ENCODE assay signal across 8 cellular contexts in genomic region chr11:7278314-7278917, GRCh38. TPM values are rescaled to one million over a fixed set of nuclear protein-coding genes. Genes with fewer than 3 reads are reported as not detected.
DNase-seq lines count a peak whose midpoint lies in the region; ATAC-seq, FAIRE-seq and TF ChIP-seq lines count a peak whose summit lies in the region.

No MANE protein-coding gene starts in this region.

- DNase-seq in DND-41 (peak; percentile 29), NB4 (ENCODE audit: low read depth) (peak; percentile 36), endothelial cell of umbilical vein (ENCODE audit: low read depth, low spot score) (peak; percentile 42), psoas muscle (no peak), NCI-H2171 treated with DMSO at 0.1 percent for 48 hours (lab: John Stamatoyannopoulos, UW) (no peak), cerebellar cortex (ENCODE audit: low spot score) (no peak), NK-92 (lab: John Stamatoyannopoulos, UW; ENCODE audit: unreplicated experiment) (no peak)

- H3K9me1 ChIP-seq in endothelial cell of umbilical vein (replicated peaks; ENCODE audit: control insufficient read depth, extremely low read depth, insufficient read depth, low read length), result no peaks in the 10 kb centered on the region

- no peak overlapping the region for H3K27ac ChIP-seq in DND-41 (ENCODE audit: low read length)
- H3K27ac ChIP-seq in endothelial cell of umbilical vein (ENCODE audit: insufficient read depth, low read depth, low read length), result no peak overlapping the region
- no peak overlapping the region for H3K27ac ChIP-seq in psoas muscle

- H4K20me1 ChIP-seq in DND-41 (ENCODE audit: insufficient read depth, low read length) (no peaks in the 10 kb centered on the region), endothelial cell of umbilical vein (replicated peaks; ENCODE audit: control insufficient read depth, extremely low read depth, insufficient read depth, low read length) (no peaks in the 10 kb centered on the region)

- ATAC-seq in DND-41 (ENCODE audit: insufficient read depth, low read depth), result peak; percentile 76
- peak; percentile 53 for ATAC-seq in GM21423 (IDR thresholded peaks at IDR 0.05; ENCODE audit: unreplicated experiment)
- ATAC-seq in psoas muscle, result no peak

- CTCF ChIA-PET in endothelial cell of umbilical vein (lab: Charles Lee), result interaction anchor here (0.6 to 3.8 kb wide), 32 partner anchors 9 to 597 kb away, joined by 3 to 61 read pairs (median 4); partner anchors contain the start of genes SYT9 and ZNF215

- peak; percentile 31 for FAIRE-seq in endothelial cell of umbilical vein (lab: Jason Lieb, UNC)

- no peaks in the 10 kb centered on the region for H3K79me2 ChIP-seq in DND-41 (ENCODE audit: insufficient read depth, low read length)
- H3K79me2 ChIP-seq in endothelial cell of umbilical vein (ENCODE audit: control insufficient read depth, insufficient read depth, low read length), result no peaks in the 10 kb centered on the region

- no peak overlapping the region for H2AFZ ChIP-seq in DND-41 (ENCODE audit: low read depth, low read length)
- no peak overlapping the region for H2AFZ ChIP-seq in endothelial cell of umbilical vein (ENCODE audit: low read depth, low read length)

- H3K9ac ChIP-seq in DND-41 (ENCODE audit: low read depth, low read length) (no peak overlapping the region), endothelial cell of umbilical vein (replicated peaks; ENCODE audit: extremely low read depth, insufficient read depth, low read length) (no peak overlapping the region)

- H3K4me1 ChIP-seq in DND-41 (ENCODE audit: insufficient read depth, low read length) (no peaks in the 10 kb centered on the region), endothelial cell of umbilical vein (ENCODE audit: control insufficient read depth, extremely low read depth, insufficient read depth, low read length) (no peaks in the 10 kb centered on the region), psoas muscle (no peaks in the 10 kb centered on the region)

- intact Hi-C loops in endothelial cell of umbilical vein (cut with micrococcal nuclease) (loop anchor here (1.0 to 2.0 kb wide), 3 partner anchors 134 to 466 kb away; no protein-coding TSS in a partner anchor), psoas muscle (cut with DNase I) (no loop called here)

- H3K9me3 ChIP-seq in DND-41 (ENCODE audit: insufficient read depth, low read length, severe bottlenecking), result no peaks in the 10 kb centered on the region
- no peaks in the 10 kb centered on the region for H3K9me3 ChIP-seq in endothelial cell of umbilical vein (replicated peaks; ENCODE audit: control insufficient read depth, insufficient read depth, low read length)
- no peaks in the 10 kb centered on the region for H3K9me3 ChIP-seq in psoas muscle

- H3K4me3 ChIP-seq in DND-41 (ENCODE audit: low read depth in 1 of 2, low read length in 2 of 2), result no peak overlapping the region
- H3K4me3 ChIP-seq in NB4 (ENCODE audit: low read depth, low read length), result no peak overlapping the region
- H3K4me3 ChIP-seq in endothelial cell of umbilical vein (replicated peaks in 1 of 3; ENCODE audit: insufficient read depth in 1 of 3, low read depth in 1 of 3, low read length in 3 of 3), result no peak overlapping the region
- H3K4me3 ChIP-seq in psoas muscle, result no peak overlapping the region

- dilution Hi-C loops in endothelial cell of umbilical vein (cut with MboI; ENCODE audit: extremely low pct_ligation_motif_present, low sequenced_read_pairs), result no loop called here

- H3K4me2 ChIP-seq in DND-41 (ENCODE audit: insufficient read depth, low read length), result no peak overlapping the region
- no peak overlapping the region for H3K4me2 ChIP-seq in endothelial cell of umbilical vein (ENCODE audit: insufficient read depth, low read length)

- H3K27me3 ChIP-seq in DND-41 (ENCODE audit: insufficient read depth, low read length, poor library complexity) (peaks cover 3% of the 10 kb centered on the region), endothelial cell of umbilical vein (ENCODE audit: control insufficient read depth in 2 of 2, insufficient read depth in 2 of 2, low read length in 2 of 2) (no peaks in the 10 kb centered on the region), psoas muscle (ENCODE audit: insufficient read depth in 3 of 3, low read length in 2 of 3) (no peaks in the 10 kb centered on the region)

- 45 to 62% (median 47%) methylated on average over 3 of the region's 3 CpGs for WGBS in psoas muscle, 3 donors

- POLR2A ChIA-PET in endothelial cell of umbilical vein (lab: Charles Lee), result no interaction called here

- TF ChIP-seq CTCF in DND-41 (IDR thresholded peaks at IDR 0.05; ENCODE audit: borderline replicate concordance, extremely low read depth, low read length, poor library complexity, severe bottlenecking) (peak; percentile 71), NB4 (IDR thresholded peaks at IDR 0.05; ENCODE audit: low read depth, low read length) (peak; percentile 61), endothelial cell of umbilical vein (IDR thresholded peaks at IDR 0.05; ENCODE audit: extremely low read depth in 1 of 2, insufficient read depth in 1 of 2, low read depth in 1 of 2, low read length in 2 of 2) (peak; percentile 46 to 64), psoas muscle (IDR thresholded peaks at IDR 0.05) (peak; percentile 45)

- no TSS peak for BruUV-seq in endothelial cell of umbilical vein (replicated peaks; lab: Mats Ljungman, UMichigan)

- TF ChIP-seq POLR2A in NB4 (IDR thresholded peaks at IDR 0.05; ENCODE audit: extremely low read depth, insufficient read length) (no peak), endothelial cell of umbilical vein (IDR thresholded peaks at IDR 0.05; ENCODE audit: low read depth, low read length) (no peak)

- no peaks in the 10 kb centered on the region for H3K36me3 ChIP-seq in DND-41 (ENCODE audit: insufficient read depth, low read length)
- H3K36me3 ChIP-seq in endothelial cell of umbilical vein (ENCODE audit: control insufficient read depth in 2 of 2, extremely low read depth in 1 of 2, insufficient read depth in 2 of 2, low read length in 2 of 2), result no peaks in the 10 kb centered on the region
- H3K36me3 ChIP-seq in psoas muscle (ENCODE audit: insufficient read depth in 1 of 2, low read depth in 1 of 2), result no peaks in the 10 kb centered on the region

TF ChIP-seq in endothelial cell of umbilical vein, 7 proteins besides CTCF, POLR2A, EP300 and RAD21:
- TF ChIP-seq GATA2 (IDR thresholded peaks at IDR 0.05; ENCODE audit: insufficient read depth, insufficient read length, low read depth, low read length) (no peak), JUN (IDR thresholded peaks at IDR 0.05; ENCODE audit: borderline replicate concordance, insufficient read depth, insufficient read length, low read depth) (no peak), MYC (IDR thresholded peaks at IDR 0.05; ENCODE audit: low read depth, low read length) (no peak), EZH2 (IDR thresholded peaks at IDR 0.05; ENCODE audit: borderline replicate concordance, low read depth, low read length, severe bottlenecking) (no peak), POLR2AphosphoS5 (IDR thresholded peaks at IDR 0.05; ENCODE audit: insufficient read depth, low read depth, low read length) (no peak), FOS (IDR thresholded peaks at IDR 0.05; ENCODE audit: borderline replicate concordance, insufficient read depth, low read length) (no peak)
- TF ChIP-seq, protein P1, sequence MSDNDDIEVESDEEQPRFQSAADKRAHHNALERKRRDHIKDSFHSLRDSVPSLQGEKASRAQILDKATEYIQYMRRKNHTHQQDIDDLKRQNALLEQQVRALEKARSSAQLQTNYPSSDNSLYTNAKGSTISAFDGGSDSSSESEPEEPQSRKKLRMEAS (IDR thresholded peaks at IDR 0.05; ENCODE audit: insufficient read depth, insufficient read length), result no peak

RNA-seq across cellular contexts. Expression of gene SYT9, which starts 26.7 kb away (rescaled TPM):
- total RNA-seq in endothelial cell of umbilical vein (0.25 TPM in 1 of 2 replicates, not detected in the other), psoas muscle (not detected)
- polyA plus RNA-seq in endothelial cell of umbilical vein (0.23 and 0.27 TPM in 2 replicates), psoas muscle (under 1 TPM in 2 of 3 donors, not detected in 1; 0.03 TPM)
- polyA plus RNA-seq in endothelial cell of umbilical vein (2011; cell fraction: cytosol; rRNA removed), result 0.27 and 0.30 TPM in 2 replicates
- 0.38 TPM in 2 replicates for polyA plus RNA-seq in endothelial cell of umbilical vein (2011; cell fraction: nucleus; rRNA removed)
- polyA plus RNA-seq in endothelial cell of umbilical vein (2012), result 0.12 and 0.21 TPM in 2 replicates
- polyA minus RNA-seq in endothelial cell of umbilical vein, result 1.1 and 1.2 TPM in 2 replicates
- not detected for polyA minus RNA-seq in endothelial cell of umbilical vein (2011; cell fraction: cytosol; rRNA and poly(A)+ RNA removed)
- polyA minus RNA-seq in endothelial cell of umbilical vein (2011; cell fraction: nucleus; rRNA and poly(A)+ RNA removed), result 0.48 and 0.72 TPM in 2 replicates

Comparison
In these comparisons a context has a peak if more than half of its experiments do, and no peak if none do; other contexts are left out.
1. ATAC-seq: peak in DND-41 (single experiment) and GM21423 (single experiment); none in psoas muscle (0 of 4).
2. DNase-seq: peak in DND-41 (single experiment), NB4 (single experiment) and endothelial cell of umbilical vein (single experiment); none in psoas muscle (0 of 2), NCI-H2171 treated with DMSO at 0.1 percent for 48 hours (single experiment), cerebellar cortex (single experiment) and NK-92 (single experiment).
3. Peak in every context shown above with its lines, with median percentiles within 50 percentile points of each other: CTCF ChIP-seq.